ENCODE assay signal across 8 cellular contexts in the genomic region with DNA sequence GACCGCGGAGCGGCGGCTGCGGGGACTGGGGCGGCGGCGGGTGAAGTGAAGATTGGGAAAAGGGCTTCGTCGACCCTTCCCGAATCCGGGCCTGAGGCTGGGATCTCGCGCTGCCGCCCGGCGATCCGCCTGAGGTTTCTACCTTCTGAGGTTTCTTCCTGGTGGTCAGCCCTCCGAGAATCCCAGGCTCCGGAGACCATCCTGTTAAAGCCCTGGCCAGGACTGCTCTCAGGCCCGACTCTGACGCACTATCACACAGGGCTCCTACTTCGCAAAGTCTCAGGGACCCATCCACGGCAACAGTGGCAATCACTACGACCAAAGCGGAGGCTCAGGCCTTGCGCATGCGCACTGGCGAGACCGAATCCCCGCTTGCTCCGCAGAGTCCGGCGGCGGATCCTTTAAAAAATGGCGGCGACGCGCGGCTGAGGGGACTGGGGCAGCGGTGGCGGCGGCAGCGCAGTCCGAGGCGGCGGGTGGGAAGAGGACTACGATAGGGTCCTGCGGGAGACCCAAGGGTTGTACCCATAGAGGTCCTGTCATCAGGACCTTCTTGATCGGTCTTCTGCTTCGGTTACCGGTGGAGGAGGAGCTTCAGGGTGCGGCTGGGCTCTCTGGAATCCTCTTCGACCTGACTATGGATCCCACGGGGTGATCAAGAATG.
DNase-seq lines count a peak whose midpoint lies in the region; ATAC-seq, FAIRE-seq and TF ChIP-seq lines count a peak whose summit lies in the region.
"Not testable (repeated sequence)": the region's sequence is repeated elsewhere in the genome, so short reads cannot be mapped to it uniquely, and the experiment has no call there.

No MANE protein-coding gene starts in this region.

- not testable (repeated sequence) for H3K9me1 ChIP-seq in endothelial cell of umbilical vein (replicated peaks; ENCODE audit: control insufficient read depth, extremely low read depth, insufficient read depth, low read length)

- TF ChIP-seq CTCF in CD4-positive, alpha-beta T cell (IDR thresholded peaks at IDR 0.05); KMS-11 (conservative IDR thresholded peaks at IDR 0.05; ENCODE audit: low read depth, low read length); Peyer's patch (IDR thresholded peaks at IDR 0.05); endothelial cell of umbilical vein (IDR thresholded peaks at IDR 0.05; ENCODE audit: extremely low read depth in 1 of 2, insufficient read depth in 1 of 2, low read depth in 1 of 2, low read length in 2 of 2); mucosa of descending colon (IDR thresholded peaks at IDR 0.05): not testable (repeated sequence)

- CTCF ChIA-PET in CD4-positive, alpha-beta T cell (lab: Charles Lee); endothelial cell of umbilical vein (lab: Charles Lee): not testable (repeated sequence)

- H3K9ac ChIP-seq in KMS-11, result peak overlapping the region; percentile 53; the same call in 1 of the 2 replicates
- peak overlapping the region; percentile 63 for H3K9ac ChIP-seq in endothelial cell of umbilical vein (replicated peaks; ENCODE audit: extremely low read depth, insufficient read depth, low read length)

- intact Hi-C loops in CD4-positive, alpha-beta T cell (cut with DNase I, micrococcal nuclease); endothelial cell of umbilical vein (cut with micrococcal nuclease); mucosa of descending colon (cut with DNase I, micrococcal nuclease): not testable (repeated sequence)

- peak; percentile 59 to 83 (median 69) for DNase-seq in CD4-positive, alpha-beta T cell
- DNase-seq in Peyer's patch, result peak; percentile 33 to 92 (median 86)
- DNase-seq in activated T-cell treated with anti-CD3 and anti-CD28 coated beads for 48 hours (ENCODE audit: low read depth), result peak; percentile 80
- DNase-seq in endothelial cell of umbilical vein (ENCODE audit: low read depth, low spot score), result peak; percentile 70
- peak; percentile 83 to 89 (median 88) for DNase-seq in mucosa of descending colon
- peak; percentile 61 for DNase-seq in stimulated activated CD8-positive, alpha-beta memory T cell treated with anti-CD3 and anti-CD28 coated beads, Interleukin-15, amount 100 ng/mL, for 24 hours (ENCODE audit: low read depth)

- H3K27ac Mint-ChIP-seq in CD4-positive, alpha-beta T cell, result not testable (repeated sequence)

- not testable (repeated sequence) for H3K79me2 ChIP-seq in KMS-11 (ENCODE audit: insufficient read depth, low read depth); endothelial cell of umbilical vein (ENCODE audit: control insufficient read depth, insufficient read depth, low read length)

- not testable (repeated sequence) for H3K27ac ChIP-seq in CD4-positive, alpha-beta T cell (ENCODE audit: low read depth, low read length); KMS-11; endothelial cell of umbilical vein (ENCODE audit: insufficient read depth, low read depth, low read length)
- peak overlapping the region in 3 of 4 donors; percentile 17 to 58 (median 22) for H3K27ac ChIP-seq in Peyer's patch

- POLR2A ChIA-PET in CD4-positive, alpha-beta T cell (lab: Charles Lee); endothelial cell of umbilical vein (lab: Charles Lee): not testable (repeated sequence)

- H3K4me2 ChIP-seq in KMS-11 (peak overlapping the region; percentile 33; the same call in 1 of the 2 replicates), endothelial cell of umbilical vein (ENCODE audit: insufficient read depth, low read length) (peak overlapping the region; percentile 49)

- dilution Hi-C loops in endothelial cell of umbilical vein (cut with MboI; ENCODE audit: extremely low pct_ligation_motif_present, low sequenced_read_pairs), result not testable (repeated sequence)

- H2AFZ ChIP-seq in KMS-11 (ENCODE audit: low read depth) (peak overlapping the region; percentile 83), endothelial cell of umbilical vein (ENCODE audit: low read depth, low read length) (peak overlapping the region; percentile 63)

- FAIRE-seq in endothelial cell of umbilical vein (lab: Jason Lieb, UNC), result peak; percentile 76

- not testable (repeated sequence) for H3K4me3 ChIP-seq in KMS-11 (IDR thresholded peaks at IDR 0.05; ENCODE audit: insufficient read depth, low read depth, low read length)
- peak overlapping the region; percentile 41 to 80 (median 60) for H3K4me3 ChIP-seq in Peyer's patch
- H3K4me3 ChIP-seq in endothelial cell of umbilical vein (replicated peaks in 1 of 3; ENCODE audit: insufficient read depth in 1 of 3, low read depth in 1 of 3, low read length in 3 of 3), result peak overlapping the region; percentile 33 to 62 (median 33)
- H3K4me3 ChIP-seq in mucosa of descending colon, result peak overlapping the region; percentile 22

- H3K9me3 Mint-ChIP-seq in CD4-positive, alpha-beta T cell, result not testable (repeated sequence)

- H3K9me3 ChIP-seq in CD4-positive, alpha-beta T cell (ENCODE audit: control insufficient read depth, low read length); Peyer's patch; endothelial cell of umbilical vein (replicated peaks; ENCODE audit: control insufficient read depth, insufficient read depth, low read length); mucosa of descending colon: not testable (repeated sequence)

- peak; percentile 55 for ATAC-seq in CD4-positive, alpha-beta T cell (ENCODE audit: poor library complexity)
- ATAC-seq in GM21360 (IDR thresholded peaks at IDR 0.05; ENCODE audit: unreplicated experiment), result peak; percentile 81
- peak; percentile 88 for ATAC-seq in mucosa of descending colon

- peak overlapping the region; percentile 91 for H3K4me3 Mint-ChIP-seq in CD4-positive, alpha-beta T cell

- H4K20me1 ChIP-seq in KMS-11 (ENCODE audit: insufficient read depth); endothelial cell of umbilical vein (replicated peaks; ENCODE audit: control insufficient read depth, extremely low read depth, insufficient read depth, low read length): not testable (repeated sequence)

- H3K4me1 Mint-ChIP-seq in CD4-positive, alpha-beta T cell (ENCODE audit: low read depth), result peaks cover 12% of the 10 kb centered on the region

- BruUV-seq in endothelial cell of umbilical vein (replicated peaks; lab: Mats Ljungman, UMichigan), result not testable (repeated sequence)

- not testable (repeated sequence) for H3K36me3 Mint-ChIP-seq in CD4-positive, alpha-beta T cell (ENCODE audit: low read depth)

- H3K27me3 Mint-ChIP-seq in CD4-positive, alpha-beta T cell, result peaks cover 58% of the 10 kb centered on the region

- H3K36me3 ChIP-seq in KMS-11 (ENCODE audit: insufficient read depth); Peyer's patch; endothelial cell of umbilical vein (ENCODE audit: control insufficient read depth in 2 of 2, extremely low read depth in 1 of 2, insufficient read depth in 2 of 2, low read length in 2 of 2); mucosa of descending colon (ENCODE audit: low read depth): not testable (repeated sequence)

- peaks cover 28% of the 10 kb centered on the region for H3K27me3 ChIP-seq in CD4-positive, alpha-beta T cell (ENCODE audit: control insufficient read depth, insufficient read depth, low read length)
- not testable (repeated sequence) for H3K27me3 ChIP-seq in KMS-11 (ENCODE audit: insufficient read depth, low read depth); Peyer's patch; endothelial cell of umbilical vein (ENCODE audit: control insufficient read depth in 2 of 2, insufficient read depth in 2 of 2, low read length in 2 of 2)

- TF ChIP-seq POLR2A in Peyer's patch (IDR thresholded peaks at IDR 0.05), result not testable (repeated sequence)
- peak; percentile 32 for TF ChIP-seq POLR2A in endothelial cell of umbilical vein (IDR thresholded peaks at IDR 0.05; ENCODE audit: low read depth, low read length)

- H3K4me1 ChIP-seq in KMS-11 (ENCODE audit: low read depth, poor library complexity, severe bottlenecking); Peyer's patch; endothelial cell of umbilical vein (ENCODE audit: control insufficient read depth, extremely low read depth, insufficient read depth, low read length); mucosa of descending colon (ENCODE audit: low read depth): not testable (repeated sequence)

TF ChIP-seq in endothelial cell of umbilical vein, 7 proteins besides CTCF, POLR2A, EP300 and RAD21:
- peak; percentile 33 for TF ChIP-seq POLR2AphosphoS5 (IDR thresholded peaks at IDR 0.05; ENCODE audit: insufficient read depth, low read depth, low read length)
